Comparison of ENCODE assay signal across 10 cellular contexts in the genomic region with DNA sequence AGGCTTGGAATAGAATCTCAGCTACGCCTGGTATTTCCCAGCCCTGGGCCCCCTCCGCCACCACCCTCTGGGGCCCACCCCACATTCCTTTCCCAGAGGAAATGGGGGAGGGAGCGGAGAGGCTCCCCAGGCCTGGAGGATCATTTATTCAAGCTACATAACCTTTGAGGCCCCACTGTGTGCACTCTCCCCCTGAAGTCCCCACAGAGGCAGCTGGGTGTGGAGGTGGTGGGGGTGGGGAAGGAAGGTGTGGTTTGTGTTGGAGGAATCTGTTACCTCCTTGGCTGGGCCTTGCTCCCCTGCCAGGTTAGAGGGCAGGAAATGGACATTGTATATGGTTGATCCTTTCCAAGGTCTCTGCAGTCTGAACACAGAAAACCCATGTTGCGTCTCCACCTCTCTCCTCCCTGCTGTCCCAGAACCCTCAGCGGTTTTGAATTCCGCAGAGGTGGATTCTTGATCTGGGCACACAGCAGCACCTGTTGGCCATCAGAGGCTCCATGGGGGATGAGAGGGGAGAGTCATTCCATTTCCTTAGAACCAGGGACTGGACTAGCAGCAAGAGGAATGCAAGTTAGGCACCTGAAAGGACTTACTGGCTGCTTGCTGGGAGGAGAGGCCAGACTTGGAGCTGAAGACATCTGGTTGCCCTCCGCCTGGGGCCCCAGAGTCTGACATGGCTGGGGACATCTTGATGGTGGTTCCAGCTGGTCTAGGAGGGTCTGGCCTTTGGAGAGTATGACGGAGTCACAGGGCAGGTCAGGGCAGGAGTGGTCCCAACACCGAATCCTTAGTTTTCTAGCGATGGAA. TPM values are rescaled to one million over a fixed set of nuclear protein-coding genes. Genes with fewer than 3 reads are reported as not detected.
DNase-seq lines count a peak whose midpoint lies in the region; ATAC-seq and TF ChIP-seq lines count a peak whose summit lies in the region.
"Had no signal": no experiment of that assay in that cellular context is flagged by ENCODE, and none has a peak within 500 bp of the region (broad histone marks: within the 10 kb centered on the region; RNA-seq: fewer than 3 reads in every experiment).

No MANE protein-coding gene starts in this region.

- no peaks in the 10 kb centered on the region for H3K9me3 ChIP-seq in BLaER1 treated with 17β-estradiol and CSF1 and Interleukin-3, amounts not matched to agents 10 nM and 100 nM (replicated peaks in 1 of 11)
- no peaks in the 10 kb centered on the region for H3K9me3 ChIP-seq in osteoblast (ENCODE audit: low read depth, low read length)

- H4K20me1 ChIP-seq in BLaER1 treated with 17β-estradiol and CSF1 and Interleukin-3, amounts not matched to agents 10 nM and 100 nM = peaks cover 31 to 100% (median 86%) of the 10 kb centered on the region in 11 experiments; a peak in 21 of 22 replicates
- H4K20me1 ChIP-seq in osteoblast (ENCODE audit: insufficient read depth, low read length) = peaks cover 28% of the 10 kb centered on the region

- peaks cover 92% of the 10 kb centered on the region for H3K79me2 ChIP-seq in osteoblast (ENCODE audit: insufficient read depth, low read length)

- peak overlapping the region; percentile 15 to 66 (median 50); a peak in 19 of 20 replicates for H3K4me3 ChIP-seq in BLaER1 treated with 17β-estradiol and CSF1 and Interleukin-3, amounts not matched to agents 10 nM and 100 nM
- H3K4me3 ChIP-seq in osteoblast (ENCODE audit: insufficient read depth, low read length) = peak overlapping the region; percentile 54

- peaks cover 0 to 10% (median 4%) of the 10 kb centered on the region in 7 donors for H3K9me3 Mint-ChIP-seq in CD14-positive monocyte
- H3K9me3 Mint-ChIP-seq in activated naive CD8-positive, alpha-beta T cell treated with anti-CD3 and anti-CD28 coated beads, Interleukin-2, amount 50 U/mL, for 24 hours = no peaks in the 10 kb centered on the region
- H3K9me3 Mint-ChIP-seq: memory B cell had no signal

- H3K27ac ChIP-seq in BLaER1 treated with 17β-estradiol and CSF1 and Interleukin-3, amounts not matched to agents 10 nM and 100 nM = peak overlapping the region; percentile 19 to 81 (median 50); a peak in 19 of 22 replicates
- H3K27ac ChIP-seq in foreskin keratinocyte = peak overlapping the region; percentile 28
- H3K27ac ChIP-seq in osteoblast (ENCODE audit: low read depth, low read length) = peak overlapping the region; percentile 91
- H3K27ac ChIP-seq: VCaP had no signal

- H3K36me3 Mint-ChIP-seq in CD14-positive monocyte = peaks cover 0 to 9% of the 10 kb centered on the region in 2 donors
- no peaks in the 10 kb centered on the region for H3K36me3 Mint-ChIP-seq in activated naive CD8-positive, alpha-beta T cell treated with anti-CD3 and anti-CD28 coated beads, Interleukin-2, amount 50 U/mL, for 24 hours (ENCODE audit: low read depth)
- H3K36me3 Mint-ChIP-seq: memory B cell had no signal

- peaks cover 24% of the 10 kb centered on the region for H3K4me1 Mint-ChIP-seq in CD14-positive monocyte
- H3K4me1 Mint-ChIP-seq in activated naive CD8-positive, alpha-beta T cell treated with anti-CD3 and anti-CD28 coated beads, Interleukin-2, amount 50 U/mL, for 24 hours = peaks cover 17% of the 10 kb centered on the region

- peak overlapping the region; percentile 30 for H2AFZ ChIP-seq in osteoblast (ENCODE audit: low read length)

- DNase-seq in SW 1271 (lab: John Stamatoyannopoulos, UW) (peak; percentile 41 to 81), foreskin keratinocyte (peak; percentile 51 to 80), osteoblast (ENCODE audit: insufficient read length, low spot score, missing footprints) (peak; percentile 97), CD14-positive monocyte (ENCODE audit: low spot score) (no peak), NCI-H446 treated with DMSO at 0.1 percent for 48 hours (lab: John Stamatoyannopoulos, UW) (no peak)
- DNase-seq in activated naive CD8-positive, alpha-beta T cell treated with anti-CD3 and anti-CD28 coated beads, Interleukin-2, amount 50 U/mL, for 24 hours = no peak

- H3K27ac Mint-ChIP-seq in CD14-positive monocyte = no peak overlapping the region
- no peak overlapping the region for H3K27ac Mint-ChIP-seq in activated naive CD8-positive, alpha-beta T cell treated with anti-CD3 and anti-CD28 coated beads, Interleukin-2, amount 50 U/mL, for 24 hours
- H3K27ac Mint-ChIP-seq: memory B cell had no signal

- H3K4me1 ChIP-seq in BLaER1 treated with 17β-estradiol and CSF1 and Interleukin-3, amounts not matched to agents 10 nM and 100 nM = peaks cover 96 to 100% (median 99%) of the 10 kb centered on the region in 10 experiments
- H3K4me1 ChIP-seq in foreskin keratinocyte = peaks cover 53% of the 10 kb centered on the region
- H3K4me1 ChIP-seq in osteoblast (ENCODE audit: insufficient read depth, low read length) = peaks cover 81% of the 10 kb centered on the region

- TF ChIP-seq CTCF in foreskin keratinocyte (conservative IDR thresholded peaks at IDR 0.05) = no peak
- TF ChIP-seq CTCF in osteoblast (IDR thresholded peaks at IDR 0.05; ENCODE audit: extremely low read depth, low read depth, low read length) = no peak
- no peak for TF ChIP-seq CTCF in CD14-positive monocyte (IDR thresholded peaks at IDR 0.05)

- peaks cover 33 to 45% (median 38%) of the 10 kb centered on the region in 3 donors for H3K27me3 Mint-ChIP-seq in CD14-positive monocyte (ENCODE audit: low read depth in 3 of 3)
- H3K27me3 Mint-ChIP-seq in activated naive CD8-positive, alpha-beta T cell treated with anti-CD3 and anti-CD28 coated beads, Interleukin-2, amount 50 U/mL, for 24 hours = peaks cover 32% of the 10 kb centered on the region

- H3K4me3 Mint-ChIP-seq in CD14-positive monocyte = peak overlapping the region in 1 of 2 donors; percentile 37
- H3K4me3 Mint-ChIP-seq in activated naive CD8-positive, alpha-beta T cell treated with anti-CD3 and anti-CD28 coated beads, Interleukin-2, amount 50 U/mL, for 24 hours = no peak overlapping the region
- H3K4me3 Mint-ChIP-seq: memory B cell had no signal

- peaks cover 0 to 14% (median 4%) of the 10 kb centered on the region in 11 experiments; a peak in 7 of 22 replicates for H3K27me3 ChIP-seq in BLaER1 treated with 17β-estradiol and CSF1 and Interleukin-3, amounts not matched to agents 10 nM and 100 nM
- no peaks in the 10 kb centered on the region for H3K27me3 ChIP-seq in foreskin keratinocyte
- H3K27me3 ChIP-seq in osteoblast (ENCODE audit: insufficient read depth, low read length) = no peaks in the 10 kb centered on the region

- peak overlapping the region; percentile 34 to 63 (median 49); a peak in 18 of 22 replicates for H3K9ac ChIP-seq in BLaER1 treated with 17β-estradiol and CSF1 and Interleukin-3, amounts not matched to agents 10 nM and 100 nM

- H3K36me3 ChIP-seq in BLaER1 treated with 17β-estradiol and CSF1 and Interleukin-3, amounts not matched to agents 10 nM and 100 nM = peaks cover 0 to 8% (median 0%) of the 10 kb centered on the region in 11 experiments; a peak in 5 of 22 replicates
- peaks cover 3% of the 10 kb centered on the region for H3K36me3 ChIP-seq in osteoblast (ENCODE audit: insufficient read depth, low read length)

- ATAC-seq in foreskin keratinocyte (no peak), HG03108 (IDR thresholded peaks at IDR 0.05; ENCODE audit: unreplicated experiment) (no peak)
- no peak for ATAC-seq in activated naive CD8-positive, alpha-beta T cell treated with anti-CD3 and anti-CD28 coated beads, Interleukin-2, amount 50 U/mL, for 24 hours

- intact Hi-C loops in CD14-positive monocyte (cut with micrococcal nuclease) = no loop called here

- peak overlapping the region; percentile 88 to 99 (median 95) for H3K4me2 ChIP-seq in BLaER1 treated with 17β-estradiol and CSF1 and Interleukin-3, amounts not matched to agents 10 nM and 100 nM
- peak overlapping the region; percentile 81 for H3K4me2 ChIP-seq in osteoblast (ENCODE audit: insufficient read depth, low read length)

RNA-seq across cellular contexts. Expression of a gene that starts 23.0 kb away (rescaled TPM):
- total RNA-seq in foreskin keratinocyte (46.2 and 49.4 TPM in 2 replicates), osteoblast (47.0 and 49.8 TPM in 2 replicates)
- polyA plus RNA-seq in foreskin keratinocyte (21.7 and 25.9 TPM in 2 replicates), CD14-positive monocyte (under 1 TPM; 0.03 to 0.09 TPM)

Comparison
In these comparisons a context has a peak if more than half of its experiments do, and no peak if none do; other contexts are left out.
1. H3K27ac ChIP-seq: peak in every context shown above with its lines; median percentile 91 in osteoblast; 50 in BLaER1 treated with 17β-estradiol and CSF1 and Interleukin-3, amounts not matched to agents 10 nM and 100 nM; 28 in foreskin keratinocyte.
2. DNase-seq: peak in SW 1271 (2 of 2), foreskin keratinocyte (2 of 2) and osteoblast (single experiment); none in CD14-positive monocyte (single experiment), activated naive CD8-positive, alpha-beta T cell treated with anti-CD3 and anti-CD28 coated beads, Interleukin-2, amount 50 U/mL, for 24 hours (single experiment) and NCI-H446 treated with DMSO at 0.1 percent for 48 hours (single experiment).